In the genomic region with DNA sequence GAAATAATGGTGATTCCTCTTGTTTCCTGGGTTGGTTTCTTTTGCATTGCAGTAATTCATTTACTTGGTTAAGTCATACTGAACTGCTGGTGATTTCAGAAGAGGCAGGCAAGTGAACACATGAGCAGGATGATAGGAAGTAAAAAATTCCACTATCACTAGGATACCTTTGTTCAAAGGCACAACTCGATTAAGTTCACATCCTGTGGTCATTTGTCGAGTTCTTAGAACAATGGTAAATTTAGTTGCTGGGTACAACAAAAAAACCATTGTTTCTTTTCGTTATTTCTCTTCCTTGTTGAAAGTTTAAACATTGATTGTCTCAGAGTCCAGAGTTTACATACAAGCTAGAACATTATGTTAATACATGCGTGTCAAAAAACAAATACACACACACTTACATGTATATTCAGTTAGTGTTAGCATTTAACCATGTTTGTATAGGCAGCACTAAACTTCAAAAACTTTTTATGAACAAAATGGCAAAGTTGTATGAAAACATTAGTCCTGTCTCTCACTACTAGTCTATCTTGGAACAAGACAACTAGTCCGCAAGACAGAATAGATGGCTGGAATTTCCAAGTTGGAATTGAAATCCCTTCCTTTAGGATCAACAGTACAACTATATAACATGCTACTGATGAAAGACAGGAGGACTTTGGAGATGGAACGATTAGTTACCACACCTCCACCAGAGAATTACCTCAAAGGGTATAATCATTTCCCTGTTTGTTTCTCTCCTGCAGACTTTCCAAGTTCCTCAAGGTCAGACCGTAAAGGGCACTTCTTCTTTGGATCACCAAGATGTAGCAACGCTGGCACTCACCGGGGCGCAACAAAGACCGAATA, we compare ENCODE assay signal across 1 cellular context.
TF ChIP-seq lines count a peak whose summit lies in the region.

No MANE protein-coding gene starts in this region.

TF ChIP-seq in HepG2, 621 proteins besides CTCF, POLR2A, EP300 and RAD21 (continued from another document and continues in another):
- TF ChIP-seq AFF4 (CRISPR knock-in tag; IDR thresholded peaks at IDR 0.05), result 0 out of 2 replicates have a peak, but pooled peaks have one; percentile 27
- peak; percentile 48; the same call in 1 of the 2 replicates for TF ChIP-seq ZNF101 (CRISPR knock-in tag; IDR thresholded peaks at IDR 0.05; ENCODE audit: borderline replicate concordance, low read depth)
- TF ChIP-seq ZNF720 (CRISPR knock-in tag; IDR thresholded peaks at IDR 0.05), result no peak
- TF ChIP-seq ERF (CRISPR knock-in tag; IDR thresholded peaks at IDR 0.05), result peak; percentile 63; the same call in 1 of the 2 replicates
- no peak for TF ChIP-seq ZNF781 (CRISPR knock-in tag; IDR thresholded peaks at IDR 0.05; ENCODE audit: borderline replicate concordance, not compliant biosample characterization)
- no peak for TF ChIP-seq HNRNPL (IDR thresholded peaks at IDR 0.05; ENCODE audit: low read depth, low read length)
- peak; percentile 36; the same call in 1 of the 2 replicates for TF ChIP-seq FOXO1 (CRISPR knock-in tag; IDR thresholded peaks at IDR 0.05)
- no peak; the same call in 1 of the 2 replicates for TF ChIP-seq ZNF24 (IDR thresholded peaks at IDR 0.05)
- TF ChIP-seq CREM (IDR thresholded peaks at IDR 0.05), result peak; percentile 83
- no peak for TF ChIP-seq CREM (CRISPR knock-in tag; IDR thresholded peaks at IDR 0.05)
- peak; percentile 77 for TF ChIP-seq FOXP1 (IDR thresholded peaks at IDR 0.05)
- TF ChIP-seq FOXP1 (CRISPR knock-in tag; IDR thresholded peaks at IDR 0.05), result peak; percentile 83
- peak; percentile 78; the same call in 1 of the 2 replicates for TF ChIP-seq NCOR1 (IDR thresholded peaks at IDR 0.05; ENCODE audit: borderline replicate concordance, low read length)
- TF ChIP-seq, protein P1, sequence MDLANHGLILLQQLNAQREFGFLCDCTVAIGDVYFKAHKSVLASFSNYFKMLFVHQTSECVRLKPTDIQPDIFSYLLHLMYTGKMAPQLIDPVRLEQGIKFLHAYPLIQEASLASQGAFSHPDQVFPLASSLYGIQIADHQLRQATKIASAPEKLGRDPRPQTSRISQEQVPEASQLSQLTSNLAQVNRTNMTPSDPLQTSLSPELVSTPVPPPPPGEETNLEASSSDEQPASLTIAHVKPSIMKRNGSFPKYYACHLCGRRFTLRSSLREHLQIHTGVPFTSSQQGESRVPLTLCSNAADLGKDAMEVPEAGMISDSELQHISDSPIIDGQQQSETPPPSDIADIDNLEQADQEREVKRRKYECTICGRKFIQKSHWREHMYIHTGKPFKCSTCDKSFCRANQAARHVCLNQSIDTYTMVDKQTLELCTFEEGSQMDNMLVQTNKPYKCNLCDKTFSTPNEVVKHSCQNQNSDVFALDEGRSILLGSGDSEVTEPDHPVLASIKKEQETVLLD (CRISPR knock-in tag; IDR thresholded peaks at IDR 0.05; ENCODE audit: low read depth), result no peak
- TF ChIP-seq ZNF646 (CRISPR knock-in tag; IDR thresholded peaks at IDR 0.05), result 0 out of 2 replicates have a peak, but pooled peaks have one; percentile 44
- no peak for TF ChIP-seq ZNF468 (CRISPR knock-in tag; IDR thresholded peaks at IDR 0.05)
- peak; percentile 82; the same call in 1 of the 2 replicates for TF ChIP-seq ZBTB3 (CRISPR knock-in tag; IDR thresholded peaks at IDR 0.05; ENCODE audit: borderline replicate concordance, low read depth)
- peak; percentile 80 for TF ChIP-seq DPF2 (CRISPR knock-in tag; IDR thresholded peaks at IDR 0.05; ENCODE audit: borderline replicate concordance, low read depth)
- peak; percentile 29; the same call in 1 of the 2 replicates for TF ChIP-seq ELF1 (CRISPR knock-in tag; IDR thresholded peaks at IDR 0.05)
- TF ChIP-seq, protein P2, sequence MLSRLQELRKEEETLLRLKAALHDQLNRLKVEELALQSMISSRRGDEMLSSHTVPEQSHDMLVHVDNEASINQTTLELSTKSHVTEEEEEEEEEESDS (CRISPR knock-in tag; IDR thresholded peaks at IDR 0.05; ENCODE audit: borderline replicate concordance), result peak; percentile 44; the same call in 1 of the 2 replicates
- TF ChIP-seq ZNF451 (CRISPR knock-in tag; IDR thresholded peaks at IDR 0.05), result no peak
- 0 out of 2 replicates have a peak, but pooled peaks have one; percentile 2 for TF ChIP-seq RBFOX2 (IDR thresholded peaks at IDR 0.05; ENCODE audit: low read depth, low read length)
- peak; percentile 64; the same call in 1 of the 2 replicates for TF ChIP-seq LCORL (IDR thresholded peaks at IDR 0.05)
- TF ChIP-seq LCORL (CRISPR knock-in tag; IDR thresholded peaks at IDR 0.05), result no peak; the same call in 1 of the 2 replicates
- TF ChIP-seq ZNF12 (CRISPR knock-in tag; IDR thresholded peaks at IDR 0.05), result peak; percentile 59; the same call in 1 of the 2 replicates
- 0 out of 2 replicates have a peak, but pooled peaks have one; percentile 13 for TF ChIP-seq CREB1 (IDR thresholded peaks at IDR 0.05)
- peak; percentile 57 for TF ChIP-seq CREB1 (CRISPR knock-in tag; IDR thresholded peaks at IDR 0.05)
- peak; percentile 72 for TF ChIP-seq TFE3 (CRISPR knock-in tag; IDR thresholded peaks at IDR 0.05)
- TF ChIP-seq, protein P3, sequence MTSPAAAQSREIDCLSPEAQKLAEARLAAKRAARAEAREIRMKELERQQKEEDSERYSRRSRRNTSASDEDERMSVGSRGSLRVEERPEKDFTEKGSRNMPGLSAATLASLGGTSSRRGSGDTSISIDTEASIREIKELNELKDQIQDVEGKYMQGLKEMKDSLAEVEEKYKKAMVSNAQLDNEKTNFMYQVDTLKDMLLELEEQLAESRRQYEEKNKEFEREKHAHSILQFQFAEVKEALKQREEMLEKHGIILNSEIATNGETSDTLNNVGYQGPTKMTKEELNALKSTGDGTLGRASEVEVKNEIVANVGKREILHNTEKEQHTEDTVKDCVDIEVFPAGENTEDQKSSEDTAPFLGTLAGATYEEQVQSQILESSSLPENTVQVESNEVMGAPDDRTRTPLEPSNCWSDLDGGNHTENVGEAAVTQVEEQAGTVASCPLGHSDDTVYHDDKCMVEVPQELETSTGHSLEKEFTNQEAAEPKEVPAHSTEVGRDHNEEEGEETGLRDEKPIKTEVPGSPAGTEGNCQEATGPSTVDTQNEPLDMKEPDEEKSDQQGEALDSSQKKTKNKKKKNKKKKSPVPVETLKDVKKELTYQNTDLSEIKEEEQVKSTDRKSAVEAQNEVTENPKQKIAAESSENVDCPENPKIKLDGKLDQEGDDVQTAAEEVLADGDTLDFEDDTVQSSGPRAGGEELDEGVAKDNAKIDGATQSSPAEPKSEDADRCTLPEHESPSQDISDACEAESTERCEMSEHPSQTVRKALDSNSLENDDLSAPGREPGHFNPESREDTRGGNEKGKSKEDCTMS (CRISPR knock-in tag; conservative IDR thresholded peaks at IDR 0.05), result no peak
- no peak for TF ChIP-seq SUZ12 (IDR thresholded peaks at IDR 0.05; ENCODE audit: low read depth, low read length)
- TF ChIP-seq GATA4 (IDR thresholded peaks at IDR 0.05; ENCODE audit: borderline replicate concordance, low read depth), result peak; percentile 43; the same call in 1 of the 2 replicates
- TF ChIP-seq RARA (CRISPR knock-in tag; IDR thresholded peaks at IDR 0.05), result peak; percentile 73
- peak; percentile 48; the same call in 1 of the 2 replicates for TF ChIP-seq FOSL2 (CRISPR knock-in tag; IDR thresholded peaks at IDR 0.05)
- TF ChIP-seq SOX13 (IDR thresholded peaks at IDR 0.05), result peak; percentile 100
- TF ChIP-seq SOX13 (CRISPR knock-in tag; conservative IDR thresholded peaks at IDR 0.05 in 1 of 2, IDR thresholded peaks at IDR 0.05 in 1 of 2), result peak in 1 of 2 experiments; percentile 100; a peak in 2 of 4 replicates
- TF ChIP-seq ZIK1 (CRISPR knock-in tag; IDR thresholded peaks at IDR 0.05; ENCODE audit: borderline replicate concordance, low read depth), result no peak
- 0 out of 2 replicates have a peak, but pooled peaks have one; percentile 43 for TF ChIP-seq ZNF354B (CRISPR knock-in tag; IDR thresholded peaks at IDR 0.05)
- peak; percentile 18; the same call in 1 of the 2 replicates for TF ChIP-seq SALL1 (CRISPR knock-in tag; IDR thresholded peaks at IDR 0.05)
- TF ChIP-seq SNAPC2 (CRISPR knock-in tag; IDR thresholded peaks at IDR 0.05), result 0 out of 2 replicates have a peak, but pooled peaks have one; percentile 61
- peak; percentile 83 for TF ChIP-seq NCOA2 (CRISPR knock-in tag; IDR thresholded peaks at IDR 0.05)
- TF ChIP-seq ZBTB8A (CRISPR knock-in tag; IDR thresholded peaks at IDR 0.05; ENCODE audit: borderline replicate concordance, low read depth), result no peak
